ENCODE assay signal across 12 cellular contexts in the genomic region with DNA sequence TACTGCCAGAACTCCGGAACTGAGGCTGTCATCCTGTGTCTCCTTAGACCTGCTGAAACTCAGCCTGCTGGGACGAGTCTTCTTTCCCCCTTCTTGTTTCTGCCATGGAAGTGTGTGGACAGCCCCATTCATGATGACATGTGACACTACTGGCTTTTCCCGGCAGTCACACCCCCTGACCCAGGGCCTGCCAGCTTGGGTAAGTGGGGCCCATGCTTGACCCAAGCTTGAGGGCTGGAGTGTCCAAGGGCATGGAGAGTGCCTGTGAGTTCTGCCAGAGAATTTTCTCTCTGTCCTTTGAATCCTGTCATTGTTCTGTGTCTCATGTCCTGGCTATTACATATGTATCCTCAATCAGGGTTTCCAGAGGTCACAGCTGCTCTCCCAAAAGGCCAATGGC.
DNase-seq lines count a peak whose midpoint lies in the region; ATAC-seq and TF ChIP-seq lines count a peak whose summit lies in the region.
"Had no signal": no experiment of that assay in that cellular context is flagged by ENCODE, and none has a peak within 500 bp of the region (broad histone marks: within the 10 kb centered on the region; RNA-seq: fewer than 3 reads in every experiment).

No MANE protein-coding gene starts in this region.

- intact Hi-C loops in tibial artery (cut with DNase I; ENCODE audit: low total_unique reads): no loop called here

- H3K9me3 ChIP-seq in mesodermal cell (ENCODE audit: control insufficient read depth, low read length): no peaks in the 10 kb centered on the region
- H3K9me3 ChIP-seq in tibial artery: no peaks in the 10 kb centered on the region
- H3K9me3 ChIP-seq: body of pancreas had no signal

- H3K36me3 Mint-ChIP-seq in WTC11: peaks cover 1% of the 10 kb centered on the region

- CTCF ChIA-PET in WTC11 (lab: Charles Lee): interaction anchor here (1.6 kb wide), 1 partner anchor 74 kb away, joined by 6 read pairs; no protein-coding TSS in a partner anchor

- H3K9me3 Mint-ChIP-seq in WTC11: no peaks in the 10 kb centered on the region
- H3K9me3 Mint-ChIP-seq: stimulated activated naive CD8-positive, alpha-beta T cell treated with anti-CD3 and anti-CD28 coated beads, Interleukin-15, Interleukin-2, amounts not matched to agents 100 ng/mL and 50 ng/mL, for 24 hours had no signal

- H3K4me1 Mint-ChIP-seq in WTC11: peaks cover 18% of the 10 kb centered on the region

- H3K27me3 Mint-ChIP-seq in WTC11 (ENCODE audit: low read depth): no peaks in the 10 kb centered on the region

- no peaks in the 10 kb centered on the region for H3K27me3 ChIP-seq in tibial artery
- H3K27me3 ChIP-seq: body of pancreas had no signal

- no peak overlapping the region for H3K4me3 Mint-ChIP-seq in WTC11
- H3K4me3 Mint-ChIP-seq: stimulated activated naive CD8-positive, alpha-beta T cell treated with anti-CD3 and anti-CD28 coated beads, Interleukin-15, Interleukin-2, amounts not matched to agents 100 ng/mL and 50 ng/mL, for 24 hours had no signal

- H3K36me3 ChIP-seq in mesodermal cell (ENCODE audit: control insufficient read depth, insufficient read depth, low read length): peaks cover 15% of the 10 kb centered on the region
- H3K36me3 ChIP-seq in tibial artery: no peaks in the 10 kb centered on the region

- 70 to 90% methylated on average over 3 of the region's 3 CpGs for WGBS in mesodermal cell (ENCODE audit: insufficient coverage in 2 of 2), 2 experiments

- H3K27ac ChIP-seq in mesodermal cell (ENCODE audit: low read depth, low read length, severe bottlenecking) (peak overlapping the region; percentile 87), tibial artery (peak overlapping the region; percentile 20 to 33)
- H3K27ac ChIP-seq: body of pancreas had no signal

- no peak for ATAC-seq in WTC11
- peak; percentile 9 for ATAC-seq in esophagus mucosa
- ATAC-seq in HG03354 (IDR thresholded peaks at IDR 0.05; ENCODE audit: poor library complexity, severe bottlenecking, unreplicated experiment): no peak
- ATAC-seq: body of pancreas had no signal

- TF ChIP-seq CTCF in WTC11 (IDR thresholded peaks at IDR 0.05) (no peak), tibial artery (IDR thresholded peaks at IDR 0.05) (no peak)

- H3K4me3 ChIP-seq in mesodermal cell (ENCODE audit: extremely low read depth, insufficient read depth, low read length, poor library complexity, severe bottlenecking) (no peak overlapping the region), tibial artery (no peak overlapping the region)
- H3K4me3 ChIP-seq: body of pancreas had no signal

- DNase-seq in WTC11 (ENCODE audit: low spot score): no peak
- DNase-seq in tibial artery: no peak
- DNase-seq in stimulated activated CD4-positive, alpha-beta T cell treated with anti-CD3 and anti-CD28 coated beads, Interleukin-4, amount 100 ng/mL, for 1 hour: no peak
- no peak for DNase-seq in NCI-H2081 treated with DMSO at 0.1 percent for 48 hours (lab: John Stamatoyannopoulos, UW)
- DNase-seq: activated CD8-positive, alpha-beta memory T cell treated with anti-CD3 and anti-CD28 coated beads, Interleukin-2, amount 50 U/mL, for 48 hours; body of pancreas; midbrain; NCI-H1048 had no signal

- POLR2A ChIA-PET in WTC11 (lab: Charles Lee): interaction anchor here (0.8 kb wide), 1 partner anchor 72 kb away, joined by 3 read pairs; no protein-coding TSS in a partner anchor

- H3K27ac Mint-ChIP-seq in WTC11: 0 out of 2 replicates have a peak overlapping the region, but pooled peaks have one; percentile 65
- H3K27ac Mint-ChIP-seq: stimulated activated naive CD8-positive, alpha-beta T cell treated with anti-CD3 and anti-CD28 coated beads, Interleukin-15, Interleukin-2, amounts not matched to agents 100 ng/mL and 50 ng/mL, for 24 hours had no signal

- H3K4me1 ChIP-seq in mesodermal cell (ENCODE audit: control insufficient read depth, insufficient read depth, low read length, poor library complexity, severe bottlenecking): peaks cover 26% of the 10 kb centered on the region
- peaks cover 0 to 9% (median 3%) of the 10 kb centered on the region in 4 donors for H3K4me1 ChIP-seq in tibial artery

TF ChIP-seq in WTC11, 78 proteins besides CTCF, POLR2A, EP300 and RAD21:
- TF ChIP-seq MYBL2 (CRISPR knock-in tag; IDR thresholded peaks at IDR 0.05) (no peak), HMGXB4 (CRISPR knock-in tag; IDR thresholded peaks at IDR 0.05) (no peak), OVOL2 (CRISPR knock-in tag; IDR thresholded peaks at IDR 0.05; ENCODE audit: borderline replicate concordance) (no peak), GTF2I (CRISPR knock-in tag; conservative IDR thresholded peaks at IDR 0.05) (no peak), JUN (CRISPR knock-in tag; IDR thresholded peaks at IDR 0.05) (no peak), NR3C1 (CRISPR knock-in tag; conservative IDR thresholded peaks at IDR 0.05; ENCODE audit: low read depth) (no peak), ATF1 (CRISPR knock-in tag; IDR thresholded peaks at IDR 0.05) (no peak), USF1 (CRISPR knock-in tag; IDR thresholded peaks at IDR 0.05) (no peak), NFE2L1 (CRISPR knock-in tag; IDR thresholded peaks at IDR 0.05) (no peak)
- TF ChIP-seq, protein P1, sequence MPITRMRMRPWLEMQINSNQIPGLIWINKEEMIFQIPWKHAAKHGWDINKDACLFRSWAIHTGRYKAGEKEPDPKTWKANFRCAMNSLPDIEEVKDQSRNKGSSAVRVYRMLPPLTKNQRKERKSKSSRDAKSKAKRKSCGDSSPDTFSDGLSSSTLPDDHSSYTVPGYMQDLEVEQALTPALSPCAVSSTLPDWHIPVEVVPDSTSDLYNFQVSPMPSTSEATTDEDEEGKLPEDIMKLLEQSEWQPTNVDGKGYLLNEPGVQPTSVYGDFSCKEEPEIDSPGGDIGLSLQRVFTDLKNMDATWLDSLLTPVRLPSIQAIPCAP (CRISPR knock-in tag; IDR thresholded peaks at IDR 0.05): no peak
- TF ChIP-seq, protein P2, sequence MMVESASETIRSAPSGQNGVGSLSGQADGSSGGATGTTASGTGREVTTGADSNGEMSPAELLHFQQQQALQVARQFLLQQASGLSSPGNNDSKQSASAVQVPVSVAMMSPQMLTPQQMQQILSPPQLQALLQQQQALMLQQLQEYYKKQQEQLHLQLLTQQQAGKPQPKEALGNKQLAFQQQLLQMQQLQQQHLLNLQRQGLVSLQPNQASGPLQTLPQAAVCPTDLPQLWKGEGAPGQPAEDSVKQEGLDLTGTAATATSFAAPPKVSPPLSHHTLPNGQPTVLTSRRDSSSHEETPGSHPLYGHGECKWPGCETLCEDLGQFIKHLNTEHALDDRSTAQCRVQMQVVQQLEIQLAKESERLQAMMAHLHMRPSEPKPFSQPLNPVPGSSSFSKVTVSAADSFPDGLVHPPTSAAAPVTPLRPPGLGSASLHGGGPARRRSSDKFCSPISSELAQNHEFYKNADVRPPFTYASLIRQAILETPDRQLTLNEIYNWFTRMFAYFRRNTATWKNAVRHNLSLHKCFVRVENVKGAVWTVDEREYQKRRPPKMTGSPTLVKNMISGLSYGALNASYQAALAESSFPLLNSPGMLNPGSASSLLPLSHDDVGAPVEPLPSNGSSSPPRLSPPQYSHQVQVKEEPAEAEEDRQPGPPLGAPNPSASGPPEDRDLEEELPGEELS (CRISPR knock-in tag; IDR thresholded peaks at IDR 0.05): no peak
- TF ChIP-seq, protein P3, sequence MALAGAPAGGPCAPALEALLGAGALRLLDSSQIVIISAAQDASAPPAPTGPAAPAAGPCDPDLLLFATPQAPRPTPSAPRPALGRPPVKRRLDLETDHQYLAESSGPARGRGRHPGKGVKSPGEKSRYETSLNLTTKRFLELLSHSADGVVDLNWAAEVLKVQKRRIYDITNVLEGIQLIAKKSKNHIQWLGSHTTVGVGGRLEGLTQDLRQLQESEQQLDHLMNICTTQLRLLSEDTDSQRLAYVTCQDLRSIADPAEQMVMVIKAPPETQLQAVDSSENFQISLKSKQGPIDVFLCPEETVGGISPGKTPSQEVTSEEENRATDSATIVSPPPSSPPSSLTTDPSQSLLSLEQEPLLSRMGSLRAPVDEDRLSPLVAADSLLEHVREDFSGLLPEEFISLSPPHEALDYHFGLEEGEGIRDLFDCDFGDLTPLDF (CRISPR knock-in tag; IDR thresholded peaks at IDR 0.05): no peak
- TF ChIP-seq, protein P4, sequence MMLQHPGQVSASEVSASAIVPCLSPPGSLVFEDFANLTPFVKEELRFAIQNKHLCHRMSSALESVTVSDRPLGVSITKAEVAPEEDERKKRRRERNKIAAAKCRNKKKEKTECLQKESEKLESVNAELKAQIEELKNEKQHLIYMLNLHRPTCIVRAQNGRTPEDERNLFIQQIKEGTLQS (CRISPR knock-in tag; conservative IDR thresholded peaks at IDR 0.05): no peak
